24 cellular contexts compared by ENCODE assay signal in the genomic region with DNA sequence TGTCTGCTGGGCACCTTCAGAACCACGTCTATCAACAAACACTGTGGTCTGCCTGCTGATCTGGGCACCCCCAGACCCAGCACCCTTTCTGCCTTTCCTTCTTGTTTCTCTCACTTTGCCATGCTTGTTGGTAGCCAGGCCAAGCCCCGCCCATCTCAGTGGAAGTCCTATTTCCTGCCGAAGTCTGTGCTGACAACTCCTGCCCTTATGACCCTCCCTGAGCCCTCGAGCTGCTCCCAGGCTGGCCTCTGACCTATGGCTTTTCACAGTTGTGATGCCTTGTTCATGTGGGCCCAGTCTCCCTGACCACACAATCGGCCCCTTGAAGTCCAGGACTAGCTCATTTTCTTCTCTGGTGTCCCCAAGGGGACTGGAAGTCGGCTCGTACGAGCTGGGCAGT.
DNase-seq lines count a peak whose midpoint lies in the region; ATAC-seq and TF ChIP-seq lines count a peak whose summit lies in the region.
"Had no signal": no experiment of that assay in that cellular context is flagged by ENCODE, and none has a peak within 500 bp of the region (broad histone marks: within the 10 kb centered on the region; RNA-seq: fewer than 3 reads in every experiment).

No MANE protein-coding gene starts in this region.

- no peak overlapping the region for H3K27ac ChIP-seq in transverse colon
- H3K27ac ChIP-seq: heart right ventricle, KMS-11, SJCRH30 had no signal

- DNase-seq in activated naive CD4-positive, alpha-beta T cell treated with anti-CD3 and anti-CD28 coated beads, Interleukin-2, amount 10 ng/mL, durations not matched to agents 7 days and 5 days, result peak; percentile 25
- no peak for DNase-seq in activated naive CD4-positive, alpha-beta T cell treated with Interleukin-2 at 50 U/mL for 16 hours
- DNase-seq in ecto neural progenitor cell (ENCODE audit: low spot score) (peak; percentile 90), left lobe of liver (ENCODE audit: low spot score) (no peak), transverse colon (peak; percentile 21), NCI-H526 treated with DMSO at 0.1 percent for 48 hours (lab: John Stamatoyannopoulos, UW) (no peak)
- DNase-seq: activated CD4-positive, alpha-beta T cell treated with anti-CD3 and anti-CD28 coated beads for 4 hours; activated naive CD4-positive, alpha-beta T cell treated with anti-CD3 and anti-CD28 coated beads, Interleukin-2, amount 50 U/mL, for 16 hours; activated T-cell treated with anti-CD3 and anti-CD28 coated beads, Interleukin-2, amount 50 U/mL, for 72 hours; AML-193; aorta; central memory CD4-positive, alpha-beta T cell; GF-D8; heart right ventricle; NCI-H1436; NCI-H510A; SJCRH30; stimulated activated CD4-positive, alpha-beta T cell treated with anti-CD3 and anti-CD28 coated beads, Interleukin-15, amount 100 ng/mL, for 24 hours; stimulated activated naive CD8-positive, alpha-beta T cell treated with anti-CD3 and anti-CD28 coated beads, Interleukin-15, amount 100 ng/mL, for 72 hours had no signal

- no peak overlapping the region for H3K4me3 Mint-ChIP-seq in activated naive CD4-positive, alpha-beta T cell treated with anti-CD3 and anti-CD28 coated beads, Interleukin-2, amount 10 ng/mL, durations not matched to agents 7 days and 5 days
- H3K4me3 Mint-ChIP-seq: activated T-cell treated with anti-CD3 and anti-CD28 coated beads, Interleukin-2, amount 50 U/mL, for 72 hours; stimulated activated naive CD8-positive, alpha-beta T cell treated with anti-CD3 and anti-CD28 coated beads, Interleukin-15, amount 100 ng/mL, for 72 hours had no signal

- peaks cover 0 to 23% (median 4%) of the 10 kb centered on the region in 4 donors for H3K4me1 ChIP-seq in transverse colon
- H3K4me1 ChIP-seq: SJCRH30 had no signal

- no peaks in the 10 kb centered on the region for H3K9me3 Mint-ChIP-seq in activated naive CD4-positive, alpha-beta T cell treated with anti-CD3 and anti-CD28 coated beads, Interleukin-2, amount 10 ng/mL, durations not matched to agents 7 days and 5 days
- H3K9me3 Mint-ChIP-seq: activated T-cell treated with anti-CD3 and anti-CD28 coated beads, Interleukin-2, amount 50 U/mL, for 72 hours; stimulated activated naive CD8-positive, alpha-beta T cell treated with anti-CD3 and anti-CD28 coated beads, Interleukin-15, amount 100 ng/mL, for 72 hours had no signal

- TF ChIP-seq POLR2A in transverse colon (IDR thresholded peaks at IDR 0.05), result no peak

- CTCF ChIA-PET in activated naive CD4-positive, alpha-beta T cell treated with anti-CD3 and anti-CD28 coated beads, Interleukin-2, amount 10 ng/mL, durations not matched to agents 7 days and 5 days (lab: Charles Lee), result no interaction called here

- H3K27me3 ChIP-seq in transverse colon, result no peaks in the 10 kb centered on the region
- H3K27me3 ChIP-seq: heart right ventricle, tibial nerve had no signal

- H3K36me3 Mint-ChIP-seq in activated naive CD4-positive, alpha-beta T cell treated with anti-CD3 and anti-CD28 coated beads, Interleukin-2, amount 10 ng/mL, durations not matched to agents 7 days and 5 days, result no peaks in the 10 kb centered on the region

- no peak for TF ChIP-seq EP300 in transverse colon (IDR thresholded peaks at IDR 0.05; ENCODE audit: low read depth)

- no peak for TF ChIP-seq CTCF in transverse colon (IDR thresholded peaks at IDR 0.05)

- no peaks in the 10 kb centered on the region for H3K9me3 ChIP-seq in transverse colon
- H3K9me3 ChIP-seq: heart right ventricle, SJCRH30, tibial nerve had no signal

- no peak overlapping the region for H3K4me3 ChIP-seq in transverse colon
- H3K4me3 ChIP-seq: heart right ventricle, SJCRH30, tibial nerve had no signal

- intact Hi-C loops in transverse colon (cut with DNase I; ENCODE audit: low total_unique reads), result no loop called here

- no peaks in the 10 kb centered on the region for H3K36me3 ChIP-seq in transverse colon
- H3K36me3 ChIP-seq: heart right ventricle, SJCRH30, tibial nerve had no signal

- no peaks in the 10 kb centered on the region for H3K4me1 Mint-ChIP-seq in activated naive CD4-positive, alpha-beta T cell treated with anti-CD3 and anti-CD28 coated beads, Interleukin-2, amount 10 ng/mL, durations not matched to agents 7 days and 5 days
- H3K4me1 Mint-ChIP-seq: stimulated activated naive CD8-positive, alpha-beta T cell treated with anti-CD3 and anti-CD28 coated beads, Interleukin-15, amount 100 ng/mL, for 72 hours had no signal

- no peak overlapping the region for H3K27ac Mint-ChIP-seq in activated naive CD4-positive, alpha-beta T cell treated with anti-CD3 and anti-CD28 coated beads, Interleukin-2, amount 10 ng/mL, durations not matched to agents 7 days and 5 days
- H3K27ac Mint-ChIP-seq: activated T-cell treated with anti-CD3 and anti-CD28 coated beads, Interleukin-2, amount 50 U/mL, for 72 hours; stimulated activated naive CD8-positive, alpha-beta T cell treated with anti-CD3 and anti-CD28 coated beads, Interleukin-15, amount 100 ng/mL, for 72 hours had no signal

- peak; percentile 38 for ATAC-seq in left lobe of liver
- ATAC-seq in HG03039 (IDR thresholded peaks at IDR 0.05; ENCODE audit: unreplicated experiment), result no peak
- no peak for ATAC-seq in HG03095 (IDR thresholded peaks at IDR 0.05; ENCODE audit: unreplicated experiment)
- ATAC-seq: activated T-cell treated with anti-CD3 and anti-CD28 coated beads, Interleukin-2, amount 50 U/mL, for 72 hours; Panc1; stimulated activated naive CD8-positive, alpha-beta T cell treated with anti-CD3 and anti-CD28 coated beads, Interleukin-15, amount 100 ng/mL, for 72 hours had no signal

- in situ Hi-C loops in transverse colon (cut with MboI; ENCODE audit: low pct_ligation_motif_present in 1 of 4, low pct_unique_long_range_greater_than_20kb in 1 of 4, low sequenced_read_pairs in 3 of 4), result no loop called here

- 50 to 54% methylated on average over 7 to 8 of the region's 8 CpGs for WGBS in transverse colon (ENCODE audit: low coverage in 1 of 2), 2 donors

- peaks cover 15% of the 10 kb centered on the region for H3K27me3 Mint-ChIP-seq in activated naive CD4-positive, alpha-beta T cell treated with anti-CD3 and anti-CD28 coated beads, Interleukin-2, amount 10 ng/mL, durations not matched to agents 7 days and 5 days

Comparison
In these comparisons a context has a peak if more than half of its experiments do, and no peak if none do; other contexts are left out.
1. DNase-seq: peak in activated naive CD4-positive, alpha-beta T cell treated with anti-CD3 and anti-CD28 coated beads, Interleukin-2, amount 10 ng/mL, durations not matched to agents 7 days and 5 days (single experiment), ecto neural progenitor cell (single experiment) and transverse colon (single experiment); none in activated naive CD4-positive, alpha-beta T cell treated with Interleukin-2 at 50 U/mL for 16 hours (single experiment), left lobe of liver (single experiment) and NCI-H526 treated with DMSO at 0.1 percent for 48 hours (single experiment).